In genomic region chr10:95500649-95501048, GRCh38 we compare ENCODE assay signal across 17 cellular contexts.
A peak's percentile ranks its signal among the peaks of the same experiment; 100 is the strongest.
DNase-seq lines count a peak whose midpoint lies in the region; ATAC-seq and TF ChIP-seq lines count a peak whose summit lies in the region.
"Had no signal": no experiment of that assay in that cellular context is flagged by ENCODE, and none has a peak within 500 bp of the region (broad histone marks: within the 10 kb centered on the region; RNA-seq: fewer than 3 reads in every experiment).

No MANE protein-coding gene starts in this region.

- no peak for TF ChIP-seq POLR2A in transverse colon (IDR thresholded peaks at IDR 0.05)

- peaks cover 11% of the 10 kb centered on the region for H3K36me3 ChIP-seq in right atrium auricular region
- no peaks in the 10 kb centered on the region for H3K36me3 ChIP-seq in left lung
- H3K36me3 ChIP-seq in transverse colon = no peaks in the 10 kb centered on the region
- H3K36me3 ChIP-seq in Karpas-422 (ENCODE audit: insufficient read depth, low read length) = no peaks in the 10 kb centered on the region
- H3K36me3 ChIP-seq: cardiac muscle cell had no signal

- H4K20me1 ChIP-seq in Karpas-422 (ENCODE audit: insufficient read depth, low read depth, low read length) = no peaks in the 10 kb centered on the region

- no peak overlapping the region for H3K9ac ChIP-seq in Karpas-422 (ENCODE audit: low read length)

- TF ChIP-seq CTCF in right atrium auricular region (IDR thresholded peaks at IDR 0.05) (no peak), left lung (IDR thresholded peaks at IDR 0.05) (no peak), transverse colon (IDR thresholded peaks at IDR 0.05) (no peak)

- in situ Hi-C loops in transverse colon (cut with MboI; ENCODE audit: low pct_ligation_motif_present in 1 of 4, low pct_unique_long_range_greater_than_20kb in 1 of 4, low sequenced_read_pairs in 3 of 4) = no loop called here

- peak overlapping the region; percentile 82 to 92 for H3K27ac ChIP-seq in right atrium auricular region
- no peak overlapping the region for H3K27ac ChIP-seq in left lung
- peak overlapping the region; percentile 76 to 94 (median 84) for H3K27ac ChIP-seq in transverse colon
- no peak overlapping the region for H3K27ac ChIP-seq in Karpas-422 (ENCODE audit: low read length)

- H3K4me3 ChIP-seq in right atrium auricular region (peak overlapping the region in 1 of 2 donors; percentile 6), left lung (no peak overlapping the region), transverse colon (no peak overlapping the region), Karpas-422 (ENCODE audit: low read length) (no peak overlapping the region)
- H3K4me3 ChIP-seq: cardiac muscle cell had no signal

- no peak for DNase-seq in right atrium auricular region (ENCODE audit: low spot score)
- DNase-seq in Right ventricle myocardium superior = no peak
- DNase-seq in NCI-H510A treated with DMSO at 0.1 percent for 48 hours (lab: John Stamatoyannopoulos, UW) = peak; percentile 96
- no peak for DNase-seq in left lung
- DNase-seq in transverse colon = no peak
- DNase-seq in Karpas-422 = no peak
- DNase-seq: activated T-cell treated with anti-CD3 and anti-CD28 coated beads, Interleukin-2, amount 50 U/mL, for 1 hour; AML-193; Calu3; effector memory CD4-positive, alpha-beta T cell; hippocampal formation; kidney; retina had no signal

- no peak for ATAC-seq in Right ventricle myocardium superior (ENCODE audit: poor library complexity)
- peak; percentile 69 for ATAC-seq in left lung
- no peak for ATAC-seq in GM21423 (IDR thresholded peaks at IDR 0.05; ENCODE audit: unreplicated experiment)
- no peak for ATAC-seq in HG03135 (IDR thresholded peaks at IDR 0.05; ENCODE audit: unreplicated experiment)
- ATAC-seq: activated CD4-positive, CD25-positive, alpha-beta regulatory T cell treated with anti-CD3 and anti-CD28 coated beads, Interleukin-2, amount 50 U/mL, for 24 hours had no signal

- no peak overlapping the region for H2AFZ ChIP-seq in Karpas-422 (ENCODE audit: low read length)

- intact Hi-C loops in Right ventricle myocardium superior (cut with DNase I) (no loop called here), left lung (cut with DNase I) (no loop called here), transverse colon (cut with DNase I; ENCODE audit: low total_unique reads) (no loop called here)

- H3K9me2 ChIP-seq in Karpas-422 (replicated peaks; ENCODE audit: insufficient read depth, low read length) = no peaks in the 10 kb centered on the region

- H3K27me3 ChIP-seq in right atrium auricular region = no peaks in the 10 kb centered on the region
- H3K27me3 ChIP-seq in left lung = no peaks in the 10 kb centered on the region
- H3K27me3 ChIP-seq in transverse colon = no peaks in the 10 kb centered on the region
- H3K27me3 ChIP-seq in Karpas-422 (ENCODE audit: low read length) = no peaks in the 10 kb centered on the region
- H3K27me3 ChIP-seq: cardiac muscle cell had no signal

- 53 to 63% methylated on average over 5 to 7 of the region's 7 CpGs for WGBS in transverse colon (ENCODE audit: low coverage in 1 of 2), 2 donors

- peaks cover 0 to 90% of the 10 kb centered on the region in 2 donors for H3K4me1 ChIP-seq in right atrium auricular region
- H3K4me1 ChIP-seq in left lung = peaks cover 0 to 5% of the 10 kb centered on the region in 2 donors
- peaks cover 13 to 40% (median 16%) of the 10 kb centered on the region in 4 donors for H3K4me1 ChIP-seq in transverse colon
- H3K4me1 ChIP-seq in Karpas-422 (ENCODE audit: low read length) = no peaks in the 10 kb centered on the region

- no peak for TF ChIP-seq EP300 in transverse colon (IDR thresholded peaks at IDR 0.05; ENCODE audit: low read depth)

- no peak overlapping the region for H3K4me2 ChIP-seq in Karpas-422 (ENCODE audit: low read depth, low read length, poor library complexity, severe bottlenecking)

- no peaks in the 10 kb centered on the region for H3K79me2 ChIP-seq in Karpas-422 (ENCODE audit: low read length)

- H3K9me3 ChIP-seq in right atrium auricular region = no peaks in the 10 kb centered on the region
- H3K9me3 ChIP-seq in left lung = no peaks in the 10 kb centered on the region
- no peaks in the 10 kb centered on the region for H3K9me3 ChIP-seq in transverse colon
- H3K9me3 ChIP-seq in Karpas-422 (ENCODE audit: low read length) = no peaks in the 10 kb centered on the region

Comparison
In these comparisons a context has a peak if more than half of its experiments do, and no peak if none do; other contexts are left out.
1. H3K27ac ChIP-seq: peak in right atrium auricular region (2 of 2) and transverse colon (4 of 4); none in left lung (0 of 2) and Karpas-422 (single experiment).